Comparison of ENCODE assay signal across 27 cellular contexts in the genomic region with DNA sequence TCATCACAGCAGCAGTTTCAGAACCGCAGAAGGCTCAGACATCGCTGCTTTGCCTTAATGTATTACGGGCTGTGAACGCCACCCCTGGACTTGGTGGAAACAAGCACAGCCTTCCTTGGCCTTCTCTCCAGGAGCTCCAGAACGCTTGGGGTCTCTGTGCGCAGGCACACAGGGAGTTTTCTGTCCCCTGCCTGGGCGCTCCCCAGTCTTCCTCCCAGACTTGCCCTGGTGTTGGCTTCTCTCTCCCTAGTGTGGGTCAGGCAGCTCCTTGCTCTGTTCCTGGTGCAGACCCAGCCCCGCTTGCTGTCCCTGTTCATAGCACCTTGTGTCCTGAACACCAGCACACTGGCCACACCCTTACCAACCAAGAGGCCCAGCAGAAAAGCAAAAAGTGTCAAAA.
"Had no signal": no experiment of that assay in that cellular context is flagged by ENCODE, and none has a peak within 500 bp of the region (broad histone marks: within the 10 kb centered on the region; RNA-seq: fewer than 3 reads in every experiment).

No MANE protein-coding gene starts in this region.

- H3K27ac ChIP-seq: body of pancreas, esophagus muscularis mucosa, left lung, lower lobe of right lung, spleen, WERI-Rb-1 had no signal

- H3K27me3 ChIP-seq: body of pancreas, esophagus muscularis mucosa, left lung, spleen had no signal

- H3K9me3 ChIP-seq: body of pancreas, esophagus muscularis mucosa, left lung, lower lobe of right lung, spleen had no signal

- H3K27ac Mint-ChIP-seq: activated naive CD4-positive, alpha-beta T cell treated with anti-CD3 and anti-CD28 coated beads, Interleukin-2, amount 50 U/mL, for 24 hours; T-helper 1 cell treated with Interleukin-12 subunit alpha and Interleukin-12 subunit beta and Interleukin-4 antibody, amounts not matched to agents 30 μg/mL and 1 μg/mL, for 36 hours; type B pancreatic cell had no signal

- H3K4me3 Mint-ChIP-seq: activated naive CD4-positive, alpha-beta T cell treated with anti-CD3 and anti-CD28 coated beads, Interleukin-2, amount 50 U/mL, for 24 hours; activated T-helper 17 cell treated with anti-CD3 and anti-CD28 coated beads, Interleukin-2, amount 50 U/mL, for 72 hours; naive thymus-derived CD8-positive, alpha-beta T cell; neural crest cell; T-helper 1 cell treated with Interleukin-12 subunit alpha and Interleukin-12 subunit beta and Interleukin-4 antibody, amounts not matched to agents 30 μg/mL and 1 μg/mL, for 36 hours; type B pancreatic cell had no signal

- H3K27me3 Mint-ChIP-seq: activated naive CD4-positive, alpha-beta T cell treated with anti-CD3 and anti-CD28 coated beads, Interleukin-2, amount 50 U/mL, for 24 hours; activated T-helper 17 cell treated with anti-CD3 and anti-CD28 coated beads, Interleukin-2, amount 50 U/mL, for 72 hours; naive thymus-derived CD8-positive, alpha-beta T cell had no signal

- H3K4me1 ChIP-seq: body of pancreas, left lung, lower lobe of right lung had no signal

- H3K36me3 Mint-ChIP-seq: type B pancreatic cell had no signal

- H3K9me3 Mint-ChIP-seq: activated naive CD4-positive, alpha-beta T cell treated with anti-CD3 and anti-CD28 coated beads, Interleukin-2, amount 50 U/mL, for 24 hours; activated T-helper 17 cell treated with anti-CD3 and anti-CD28 coated beads, Interleukin-2, amount 50 U/mL, for 72 hours; naive thymus-derived CD8-positive, alpha-beta T cell; neural crest cell; T-helper 1 cell treated with Interleukin-12 subunit alpha and Interleukin-12 subunit beta and Interleukin-4 antibody, amounts not matched to agents 30 μg/mL and 1 μg/mL, for 36 hours; type B pancreatic cell had no signal

- H3K4me1 Mint-ChIP-seq: activated naive CD4-positive, alpha-beta T cell treated with anti-CD3 and anti-CD28 coated beads, Interleukin-2, amount 50 U/mL, for 24 hours had no signal

- H3K36me3 ChIP-seq: left lung, lower lobe of right lung, WERI-Rb-1 had no signal

- ATAC-seq: activated CD4-positive, CD25-positive, alpha-beta regulatory T cell treated with anti-CD3 and anti-CD28 coated beads, Interleukin-2, amount 50 U/mL, for 24 hours; activated T-helper 17 cell treated with anti-CD3 and anti-CD28 coated beads, Interleukin-2, amount 50 U/mL, for 72 hours; body of pancreas; naive thymus-derived CD8-positive, alpha-beta T cell; right cardiac atrium; stimulated activated naive CD8-positive, alpha-beta T cell treated with anti-CD3 and anti-CD28 coated beads, Interleukin-15, Interleukin-2, amounts not matched to agents 100 U/mL and 50 U/mL, for 24 hours had no signal

- DNase-seq: activated CD4-positive, alpha-beta T cell treated with anti-CD3 and anti-CD28 coated beads for 48 hours; activated CD4-positive, alpha-beta T cell treated with anti-CD3 and anti-CD28 coated beads, Interleukin-2, amount 50 U/mL, for 48 hours; activated CD8-positive, alpha-beta memory T cell treated with anti-CD3 and anti-CD28 coated beads for 24 hours; activated gamma-delta T cell treated with Interleukin-2 at 50 U/mL for 16 hours; aorta; cortex of kidney; effector CD4-positive, alpha-beta T cell; foreskin melanocyte; kidney glomerular epithelial cell; left lung; lower lobe of right lung; mesenchymal stem cell; naive thymus-derived CD8-positive, alpha-beta T cell; right cardiac atrium; stimulated activated naive CD8-positive, alpha-beta T cell treated with anti-CD3 and anti-CD28 coated beads, Interleukin-15, Interleukin-2, amounts not matched to agents 100 U/mL and 50 U/mL, for 24 hours; SW 1271; T1000; WERI-Rb-1 had no signal

- H3K4me3 ChIP-seq: body of pancreas, esophagus muscularis mucosa, left lung, lower lobe of right lung, spleen had no signal
